12 cellular contexts compared by ENCODE assay signal in the genomic region with DNA sequence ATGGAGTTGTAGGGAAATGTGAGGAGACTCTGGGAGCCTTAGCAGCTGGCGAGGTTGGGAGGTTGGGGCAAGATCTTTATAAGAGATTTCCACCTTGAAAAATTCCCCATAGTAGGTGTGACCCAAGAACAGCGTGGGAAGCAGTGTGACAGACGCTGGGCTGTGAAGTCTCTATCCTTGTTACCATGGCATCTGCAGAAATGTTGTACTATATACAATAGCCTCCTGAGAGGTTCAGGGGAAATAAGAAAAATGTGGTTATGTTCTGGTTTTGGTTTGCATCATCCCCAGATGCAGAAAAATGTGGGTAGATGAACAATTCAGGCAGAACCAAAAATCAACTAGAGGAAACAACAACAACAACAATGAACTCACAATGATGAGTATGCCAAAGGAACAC.
A peak's percentile ranks its signal among the peaks of the same experiment; 100 is the strongest.
DNase-seq lines count a peak whose midpoint lies in the region; ATAC-seq lines count a peak whose summit lies in the region.
"Had no signal": no experiment of that assay in that cellular context is flagged by ENCODE, and none has a peak within 500 bp of the region (broad histone marks: within the 10 kb centered on the region; RNA-seq: fewer than 3 reads in every experiment).

No MANE protein-coding gene starts in this region.

- no peak overlapping the region for H3K4me3 ChIP-seq in HAP-1
- H3K4me3 ChIP-seq: SK-N-MC had no signal

- no peaks in the 10 kb centered on the region for H3K27me3 ChIP-seq in HAP-1 (ENCODE audit: low read depth)

- intact Hi-C loops in left colon (cut with DNase I, micrococcal nuclease), result no loop called here

- DNase-seq in NCI-H1092 treated with DMSO at 0.1 percent for 48 hours (lab: John Stamatoyannopoulos, UW), result no peak
- no peak for DNase-seq in left colon
- DNase-seq in HAP-1 (ENCODE audit: low spot score in 2 of 2), result no peak
- no peak for DNase-seq in NOMO-1 treated with dmso at 0.1 percent for 144 hours (lab: John Stamatoyannopoulos, UW; ENCODE audit: unreplicated experiment)
- DNase-seq: activated CD4-positive, alpha-beta T cell treated with anti-CD3 and anti-CD28 coated beads for 1 hour; caudate nucleus; NCI-H748 treated with DMSO at 0.1 percent for 48 hours had no signal

- no peaks in the 10 kb centered on the region for H3K36me3 ChIP-seq in HAP-1 (replicated peaks)

- in situ Hi-C loops in HAP-1 (cut with MboI; ENCODE audit: low sequenced_read_pairs), result no loop called here

- H3K4me1 ChIP-seq in HAP-1, result no peaks in the 10 kb centered on the region

- no peaks in the 10 kb centered on the region for H3K9me3 ChIP-seq in HAP-1

- peak; percentile 84 for ATAC-seq in GM18499 (IDR thresholded peaks at IDR 0.05; ENCODE audit: insufficient read depth, unreplicated experiment)
- peak; percentile 82 for ATAC-seq in GM19395 (IDR thresholded peaks at IDR 0.05; ENCODE audit: unreplicated experiment)
- peak; percentile 77 for ATAC-seq in HG02678 (IDR thresholded peaks at IDR 0.05; ENCODE audit: unreplicated experiment)
- ATAC-seq in HG03354 (IDR thresholded peaks at IDR 0.05; ENCODE audit: poor library complexity, severe bottlenecking, unreplicated experiment), result peak; percentile 73
- ATAC-seq in left colon, result no peak
